In genomic region chr10:113661332-113661731, GRCh38 we compare ENCODE assay signal across 20 cellular contexts. TPM values are rescaled to one million over a fixed set of nuclear protein-coding genes. Genes with fewer than 3 reads are reported as not detected.
A peak's percentile ranks its signal among the peaks of the same experiment; 100 is the strongest.
DNase-seq lines count a peak whose midpoint lies in the region; ATAC-seq and TF ChIP-seq lines count a peak whose summit lies in the region.
"Had no signal": no experiment of that assay in that cellular context is flagged by ENCODE, and none has a peak within 500 bp of the region (broad histone marks: within the 10 kb centered on the region; RNA-seq: fewer than 3 reads in every experiment).

No MANE protein-coding gene starts in this region.

- no peaks in the 10 kb centered on the region for H3K9me3 ChIP-seq in right atrium auricular region
- no peaks in the 10 kb centered on the region for H3K9me3 ChIP-seq in gastrocnemius medialis
- no peaks in the 10 kb centered on the region for H3K9me3 ChIP-seq in prostate gland
- H3K9me3 ChIP-seq: A549, Caco-2 had no signal

- 77% methylated on average over 2 of the region's 2 CpGs for WGBS in prostate gland

- no peaks in the 10 kb centered on the region for H3K27me3 ChIP-seq in right atrium auricular region
- H3K27me3 ChIP-seq in gastrocnemius medialis = no peaks in the 10 kb centered on the region
- no peaks in the 10 kb centered on the region for H3K27me3 ChIP-seq in prostate gland (replicated peaks; ENCODE audit: insufficient read depth)

- DNase-seq in Right ventricle myocardium inferior (ENCODE audit: missing footprints) (no peak), cardiac septum (ENCODE audit: low spot score) (no peak), right atrium auricular region (ENCODE audit: low spot score) (no peak), gastrocnemius medialis (peak; percentile 53 to 83), hippocampal formation (lab: John Stamatoyannopoulos, UW) (no peak), left colon (no peak), prostate gland (ENCODE audit: low spot score) (no peak)
- DNase-seq: AML-193; Caco-2; CD4-positive, alpha-beta T cell; DMS79; GDM1; HCEC 1CT had no signal

- peak overlapping the region; percentile 74 to 95 for H3K27ac ChIP-seq in right atrium auricular region
- H3K27ac ChIP-seq in gastrocnemius medialis = peak overlapping the region; percentile 94 to 96 (median 96)
- H3K27ac ChIP-seq in prostate gland = no peak overlapping the region
- H3K27ac ChIP-seq: 22Rv1, A549, C4-2B, HL-60 had no signal

- ATAC-seq in Right ventricle myocardium inferior (peak; percentile 76), gastrocnemius medialis (peak; percentile 64 to 69), left colon (no peak)
- ATAC-seq: A549, GM23338 had no signal

- TF ChIP-seq POLR2A in gastrocnemius medialis (IDR thresholded peaks at IDR 0.05) = peak; percentile 50 to 77
- no peak for TF ChIP-seq POLR2A in prostate gland (IDR thresholded peaks at IDR 0.05)

- in situ Hi-C loops in gastrocnemius medialis (cut with MboI; ENCODE audit: low sequenced_read_pairs in 4 of 4) = no loop called here

- intact Hi-C loops in Right ventricle myocardium inferior (cut with DNase I) (loop anchor here (1.0 kb wide), 1 partner anchor 49 kb away; no protein-coding TSS in a partner anchor), cardiac septum (cut with DNase I) (loop anchor here (2.0 to 5.0 kb wide), 2 partner anchors 15 to 34 kb away; no protein-coding TSS in a partner anchor), gastrocnemius medialis (cut with DNase I; ENCODE audit: low total_unique reads) (no loop called here), left colon (cut with DNase I, micrococcal nuclease) (no loop called here), prostate gland (cut with DNase I) (no loop called here)

- H3K4me1 ChIP-seq in right atrium auricular region (no peaks in the 10 kb centered on the region), gastrocnemius medialis (peaks cover 66 to 80% of the 10 kb centered on the region in 2 donors), prostate gland (replicated peaks) (no peaks in the 10 kb centered on the region)

- no peak for TF ChIP-seq CTCF in right atrium auricular region (IDR thresholded peaks at IDR 0.05)
- TF ChIP-seq CTCF in gastrocnemius medialis (IDR thresholded peaks at IDR 0.05 in 4 of 5, conservative IDR thresholded peaks at IDR 0.05 in 1 of 5) = no peak
- no peak for TF ChIP-seq CTCF in prostate gland (IDR thresholded peaks at IDR 0.05)

- peaks cover 33% of the 10 kb centered on the region for H3K36me3 ChIP-seq in right atrium auricular region
- peaks cover 0 to 15% of the 10 kb centered on the region in 2 donors for H3K36me3 ChIP-seq in gastrocnemius medialis
- H3K36me3 ChIP-seq in prostate gland = no peaks in the 10 kb centered on the region

- H3K4me3 ChIP-seq in right atrium auricular region = peak overlapping the region; percentile 2 to 47
- peak overlapping the region; percentile 9 to 60 (median 60) for H3K4me3 ChIP-seq in gastrocnemius medialis
- no peak overlapping the region for H3K4me3 ChIP-seq in prostate gland
- H3K4me3 ChIP-seq: A549, GM23338 had no signal

RNA-seq across cellular contexts. Expression of gene NRAP, which starts 2.5 kb away (rescaled TPM):
- 1,026 TPM for total RNA-seq in Right ventricle myocardium inferior
- 1,029 TPM for total RNA-seq in cardiac septum
- total RNA-seq in right atrium auricular region = 100 to 1,000 TPM; 229 to 610 TPM
- 1,000 to 10,000 TPM in 3 of 4 donors, 100 to 1,000 TPM in 1; 811 to 2,339 (median 1,413) TPM for total RNA-seq in gastrocnemius medialis
- under 1 TPM; 0.49 to 0.64 TPM for total RNA-seq in left colon
- total RNA-seq in prostate gland = 10 to 100 TPM in 1 of 2 donors, under 1 TPM in 1; 0.85 to 11.2 TPM
- total RNA-seq: CD4-positive, alpha-beta T cell; Daoy; GM23338; HT1080 had no signal

RNA-seq across cellular contexts. Expression of gene CASP7, which starts 18.4 kb away (rescaled TPM):
- total RNA-seq in Right ventricle myocardium inferior (13.8 TPM), cardiac septum (5.9 TPM), right atrium auricular region (1 to 10 TPM; 7.2 to 9.5 TPM), gastrocnemius medialis (10 to 100 TPM in 2 of 4 donors, 1 to 10 TPM in 2; 5.3 to 23.9 (median 8.9) TPM), left colon (100 to 1,000 TPM; 177 to 205 TPM), prostate gland (10 to 100 TPM; 23.1 to 27.5 TPM)

Comparison
In these comparisons a context has a peak if more than half of its experiments do, and no peak if none do; other contexts are left out.
1. DNase-seq: peak in gastrocnemius medialis (2 of 2); none in Right ventricle myocardium inferior (single experiment), cardiac septum (single experiment), right atrium auricular region (single experiment), hippocampal formation (0 of 2), left colon (0 of 2) and prostate gland (single experiment).
2. H3K27ac ChIP-seq: peak in right atrium auricular region (2 of 2) and gastrocnemius medialis (4 of 4); none in prostate gland (0 of 2).
3. H3K4me3 ChIP-seq: peak in right atrium auricular region (2 of 2) and gastrocnemius medialis (4 of 4); none in prostate gland (0 of 2).
4. RNA of gene NRAP, which starts 2.5 kb away (total RNA-seq): 811 to 2,339 TPM in gastrocnemius medialis, 1,029 TPM in cardiac septum (single experiment), 1,026 TPM in Right ventricle myocardium inferior (single experiment) and 229 to 610 TPM in right atrium auricular region; 0.85 to 11.2 TPM in prostate gland and 0.49 to 0.64 TPM in left colon; every median in the first group is over 10 times any median in the second.
5. RNA of gene CASP7, which starts 18.4 kb away (total RNA-seq): 177 to 205 TPM in left colon; 23.1 to 27.5 TPM in prostate gland, 13.8 TPM in Right ventricle myocardium inferior (single experiment), 5.3 to 23.9 TPM in gastrocnemius medialis, 7.2 to 9.5 TPM in right atrium auricular region and 5.9 TPM in cardiac septum (single experiment); every median in the first group is over 4 times any median in the second.
6. intact Hi-C loops: an anchor here in Right ventricle myocardium inferior (1.0 kb wide) and cardiac septum (2.0 to 5.0 kb wide); none called in gastrocnemius medialis, left colon and prostate gland.